13 cellular contexts compared by ENCODE assay signal in genomic region chr9:92739346-92740014, GRCh38. TPM values are rescaled to one million over a fixed set of nuclear protein-coding genes. Genes with fewer than 3 reads are reported as not detected.
A peak's percentile ranks its signal among the peaks of the same experiment; 100 is the strongest.
DNase-seq lines count a peak whose midpoint lies in the region; ATAC-seq and TF ChIP-seq lines count a peak whose summit lies in the region.
"Had no signal": no experiment of that assay in that cellular context is flagged by ENCODE, and none has a peak within 500 bp of the region (broad histone marks: within the 10 kb centered on the region; RNA-seq: fewer than 3 reads in every experiment).

No MANE protein-coding gene starts in this region.

- H3K36me3 ChIP-seq in BLaER1 treated with 17β-estradiol and CSF1 and Interleukin-3, amounts not matched to agents 10 nM and 100 nM = peaks cover 0 to 16% (median 3%) of the 10 kb centered on the region in 11 experiments; a peak in 6 of 22 replicates
- no peaks in the 10 kb centered on the region for H3K36me3 ChIP-seq in osteoblast (ENCODE audit: insufficient read depth, low read length)
- H3K36me3 ChIP-seq: BE2C had no signal

- DNase-seq in MV-4-11 (lab: John Stamatoyannopoulos, UW) (peak; percentile 17), epithelial cell of prostate (ENCODE audit: low read depth, low spot score) (no peak), osteoblast (ENCODE audit: insufficient read length, low spot score, missing footprints) (peak; percentile 30), SW480 (ENCODE audit: low spot score) (no peak), G401 (ENCODE audit: low spot score) (no peak)
- no peak for DNase-seq in activated naive CD4-positive, alpha-beta T cell treated with Interleukin-2 at 50 U/mL for 16 hours
- DNase-seq: amniotic stem cell; BE2C; GF-D8; NCI-H2029; stimulated activated CD4-positive, alpha-beta T cell treated with anti-CD3 and anti-CD28 coated beads, Interleukin-4, amount 100 ng/mL, for 24 hours had no signal

- in situ Hi-C loops in G401 (cut with HindIII; ENCODE audit: low sequenced_read_pairs) = no loop called here

- peak overlapping the region; percentile 66 to 96 (median 86) for H3K4me2 ChIP-seq in BLaER1 treated with 17β-estradiol and CSF1 and Interleukin-3, amounts not matched to agents 10 nM and 100 nM
- H3K4me2 ChIP-seq in osteoblast (ENCODE audit: insufficient read depth, low read length) = no peak overlapping the region

- 0 out of 22 replicates have a peak, but pooled peaks cover 0 to 5% (median 0%) of the 10 kb centered on the region in 11 experiments for H3K9me3 ChIP-seq in BLaER1 treated with 17β-estradiol and CSF1 and Interleukin-3, amounts not matched to agents 10 nM and 100 nM (replicated peaks in 1 of 11)
- H3K9me3 ChIP-seq in osteoblast (ENCODE audit: low read depth, low read length) = no peaks in the 10 kb centered on the region
- H3K9me3 ChIP-seq: BE2C had no signal

- H4K20me1 ChIP-seq in BLaER1 treated with 17β-estradiol and CSF1 and Interleukin-3, amounts not matched to agents 10 nM and 100 nM = peaks cover 39 to 99% (median 63%) of the 10 kb centered on the region in 11 experiments
- H4K20me1 ChIP-seq in osteoblast (ENCODE audit: insufficient read depth, low read length) = peaks cover 56% of the 10 kb centered on the region

- H3K4me1 ChIP-seq in BLaER1 treated with 17β-estradiol and CSF1 and Interleukin-3, amounts not matched to agents 10 nM and 100 nM = peaks cover 70 to 92% (median 87%) of the 10 kb centered on the region in 10 experiments
- peaks cover 22% of the 10 kb centered on the region for H3K4me1 ChIP-seq in osteoblast (ENCODE audit: insufficient read depth, low read length)

- H3K79me2 ChIP-seq in osteoblast (ENCODE audit: insufficient read depth, low read length) = peaks cover 97% of the 10 kb centered on the region

- peak overlapping the region in 2 of 10 experiments; percentile 26 to 44; a peak in 1 of 20 replicates for H3K4me3 ChIP-seq in BLaER1 treated with 17β-estradiol and CSF1 and Interleukin-3, amounts not matched to agents 10 nM and 100 nM
- H3K4me3 ChIP-seq in osteoblast (ENCODE audit: insufficient read depth, low read length) = no peak overlapping the region

- H3K9ac ChIP-seq in BLaER1 treated with 17β-estradiol and CSF1 and Interleukin-3, amounts not matched to agents 10 nM and 100 nM = peak overlapping the region; percentile 18 to 78 (median 66); a peak in 15 of 22 replicates

- TF ChIP-seq CTCF in osteoblast (IDR thresholded peaks at IDR 0.05; ENCODE audit: extremely low read depth, low read depth, low read length) = no peak

- H3K27me3 ChIP-seq in BLaER1 treated with 17β-estradiol and CSF1 and Interleukin-3, amounts not matched to agents 10 nM and 100 nM = no peaks in the 10 kb centered on the region
- no peaks in the 10 kb centered on the region for H3K27me3 ChIP-seq in osteoblast (ENCODE audit: insufficient read depth, low read length)
- H3K27me3 ChIP-seq: BE2C had no signal

- no peak overlapping the region for H2AFZ ChIP-seq in osteoblast (ENCODE audit: low read length)

- ATAC-seq in HG02759 (IDR thresholded peaks at IDR 0.05; ENCODE audit: unreplicated experiment) = no peak

- H3K27ac ChIP-seq in BLaER1 treated with 17β-estradiol and CSF1 and Interleukin-3, amounts not matched to agents 10 nM and 100 nM = peak overlapping the region; percentile 57 to 94 (median 85); a peak in 21 of 22 replicates
- H3K27ac ChIP-seq in epithelial cell of prostate (peak overlapping the region; percentile 84), osteoblast (ENCODE audit: low read depth, low read length) (peak overlapping the region; percentile 49)

RNA-seq across cellular contexts. Expression of gene BICD2, which starts 25.2 kb away (rescaled TPM):
- 31.8 and 33.3 TPM in 2 replicates for total RNA-seq in osteoblast
- total RNA-seq in G401 (2014; rRNA removed; shearing (Covaris generic)) = 25.0 and 30.3 TPM in 2 replicates

Comparison
In these comparisons a context has a peak if more than half of its experiments do, and no peak if none do; other contexts are left out.
1. DNase-seq: peak in MV-4-11 (single experiment) and osteoblast (single experiment); none in epithelial cell of prostate (single experiment), SW480 (single experiment), activated naive CD4-positive, alpha-beta T cell treated with Interleukin-2 at 50 U/mL for 16 hours (single experiment) and G401 (single experiment).
2. Peak in every context shown above with its lines, with median percentiles within 50 percentile points of each other: H3K27ac ChIP-seq.